Comparison of ENCODE assay signal across 12 cellular contexts in genomic region chr7:158549176-158549833, GRCh38. TPM values are rescaled to one million over a fixed set of nuclear protein-coding genes. Genes with fewer than 3 reads are reported as not detected.
DNase-seq lines count a peak whose midpoint lies in the region; ATAC-seq and TF ChIP-seq lines count a peak whose summit lies in the region.
"Had no signal": no experiment of that assay in that cellular context is flagged by ENCODE, and none has a peak within 500 bp of the region (broad histone marks: within the 10 kb centered on the region; RNA-seq: fewer than 3 reads in every experiment).

No MANE protein-coding gene starts in this region.

- no peak for TF ChIP-seq CTCF in RWPE2 (IDR thresholded peaks at IDR 0.05; ENCODE audit: poor library complexity, severe bottlenecking)
- no peak for TF ChIP-seq CTCF in glutamatergic neuron (IDR thresholded peaks at IDR 0.05; ENCODE audit: partially characterized antibody, unreplicated experiment)

- H3K4me3 Mint-ChIP-seq in glutamatergic neuron (ENCODE audit: unreplicated experiment): no peak overlapping the region
- H3K4me3 Mint-ChIP-seq in activated T-cell treated with anti-CD3 and anti-CD28 coated beads, Interleukin-2, amount 50 U/mL, for 4 hours: no peak overlapping the region

- H3K9me3 Mint-ChIP-seq in glutamatergic neuron (ENCODE audit: unreplicated experiment): peaks cover 6% of the 10 kb centered on the region
- no peaks in the 10 kb centered on the region for H3K9me3 Mint-ChIP-seq in activated T-cell treated with anti-CD3 and anti-CD28 coated beads, Interleukin-2, amount 50 U/mL, for 4 hours

- no peak overlapping the region for H3K4me3 ChIP-seq in RWPE2 (ENCODE audit: severe bottlenecking)

- intact Hi-C loops in posterior cingulate gyrus (cut with DNase I): no loop called here

- no peak overlapping the region for H3K27ac ChIP-seq in RWPE2 (ENCODE audit: poor library complexity, severe bottlenecking)

- DNase-seq in DMS 273 treated with DMSO at 0.1 percent for 48 hours (lab: John Stamatoyannopoulos, UW): peak; percentile 15
- peak; percentile 44 for DNase-seq in RWPE2 (ENCODE audit: low spot score)
- peak; percentile 61 for DNase-seq in glutamatergic neuron
- DNase-seq in posterior cingulate gyrus: peak; percentile 32 to 97 (median 82)
- DNase-seq in activated T-cell treated with anti-CD3 and anti-CD28 coated beads, Interleukin-2, amount 50 U/mL, for 4 hours: no peak
- DNase-seq in retina: no peak
- DNase-seq: activated CD8-positive, alpha-beta memory T cell treated with anti-CD3 and anti-CD28 coated beads, Interleukin-2, amount 50 U/mL, for 4 hours; IMR-90; NCI-H748 treated with DMSO at 0.1 percent for 48 hours; T-helper 1 cell had no signal

- no peaks in the 10 kb centered on the region for H3K36me3 ChIP-seq in RWPE2 (ENCODE audit: low read depth)

- H3K4me1 ChIP-seq in RWPE2 (ENCODE audit: insufficient read depth, poor library complexity, severe bottlenecking): no peaks in the 10 kb centered on the region

- ATAC-seq in RWPE2 (ENCODE audit: low read depth) (no peak), HG03280 (IDR thresholded peaks at IDR 0.05; ENCODE audit: unreplicated experiment) (no peak), GM21515 (IDR thresholded peaks at IDR 0.05; ENCODE audit: unreplicated experiment) (no peak)
- no peak for ATAC-seq in activated T-cell treated with anti-CD3 and anti-CD28 coated beads, Interleukin-2, amount 50 U/mL, for 4 hours

- no peaks in the 10 kb centered on the region for H3K9me3 ChIP-seq in RWPE2 (ENCODE audit: severe bottlenecking)

- H3K36me3 Mint-ChIP-seq in glutamatergic neuron (ENCODE audit: unreplicated experiment): peaks cover 4% of the 10 kb centered on the region
- H3K36me3 Mint-ChIP-seq in activated T-cell treated with anti-CD3 and anti-CD28 coated beads, Interleukin-2, amount 50 U/mL, for 4 hours (ENCODE audit: insufficient read depth): no peaks in the 10 kb centered on the region

- peaks cover 9% of the 10 kb centered on the region for H3K4me1 Mint-ChIP-seq in glutamatergic neuron (ENCODE audit: low read depth, unreplicated experiment)
- no peaks in the 10 kb centered on the region for H3K4me1 Mint-ChIP-seq in activated T-cell treated with anti-CD3 and anti-CD28 coated beads, Interleukin-2, amount 50 U/mL, for 4 hours (ENCODE audit: low read depth)

- H3K27me3 ChIP-seq in RWPE2 (ENCODE audit: insufficient read depth, poor library complexity, severe bottlenecking): no peaks in the 10 kb centered on the region

- peaks cover 6% of the 10 kb centered on the region for H3K27me3 Mint-ChIP-seq in glutamatergic neuron (ENCODE audit: unreplicated experiment)
- peaks cover 7% of the 10 kb centered on the region for H3K27me3 Mint-ChIP-seq in activated T-cell treated with anti-CD3 and anti-CD28 coated beads, Interleukin-2, amount 50 U/mL, for 4 hours (ENCODE audit: low read depth)

- peak overlapping the region; percentile 76 for H3K27ac Mint-ChIP-seq in glutamatergic neuron (ENCODE audit: unreplicated experiment)

RNA-seq across cellular contexts. Expression of gene PTPRN2, which starts 38.3 kb away (rescaled TPM):
- total RNA-seq in glutamatergic neuron (ENCODE audit: unreplicated experiment): 49.0 TPM
- under 1 TPM; 0.43 to 0.66 (median 0.63) TPM for total RNA-seq in activated T-cell treated with anti-CD3 and anti-CD28 coated beads, Interleukin-2, amount 50 U/mL, for 4 hours
- total RNA-seq: IMR-90 had no signal

Comparison
In these comparisons a context has a peak if more than half of its experiments do, and no peak if none do; other contexts are left out.
1. DNase-seq: peak in DMS 273 treated with DMSO at 0.1 percent for 48 hours (single experiment), RWPE2 (single experiment), glutamatergic neuron (single experiment) and posterior cingulate gyrus (10 of 10); none in activated T-cell treated with anti-CD3 and anti-CD28 coated beads, Interleukin-2, amount 50 U/mL, for 4 hours (single experiment) and retina (single experiment).
2. RNA of gene PTPRN2, which starts 38.3 kb away (total RNA-seq): 49.0 TPM in glutamatergic neuron (single experiment); 0.43 to 0.66 TPM in activated T-cell treated with anti-CD3 and anti-CD28 coated beads, Interleukin-2, amount 50 U/mL, for 4 hours; every median in the first group is over 10 times any median in the second.